Comparison of ENCODE assay signal across 28 cellular contexts in genomic region chr3:8255771-8256170, GRCh38.
"Had no signal": no experiment of that assay in that cellular context is flagged by ENCODE, and none has a peak within 500 bp of the region (broad histone marks: within the 10 kb centered on the region; RNA-seq: fewer than 3 reads in every experiment).

No MANE protein-coding gene starts in this region.

- H3K9me3 ChIP-seq: esophagus muscularis mucosa had no signal

- DNase-seq: activated CD4-positive, alpha-beta memory T cell treated with anti-CD3 and anti-CD28 coated beads, Interleukin-2, amount 10 ng/mL, durations not matched to agents 7 days and 5 days; activated CD4-positive, alpha-beta T cell treated with anti-CD3 and anti-CD28 coated beads for 1 hour; activated CD4-positive, alpha-beta T cell treated with anti-CD3 and anti-CD28 coated beads for 4 hours; activated CD4-positive, alpha-beta T cell treated with anti-CD3 and anti-CD28 coated beads, Interleukin-2, amount 10 ng/mL, durations not matched to agents 7 days and 5 days; activated CD4-positive, alpha-beta T cell treated with anti-CD3 and anti-CD28 coated beads, Interleukin-2, amount 50 U/mL, for 4 hours; activated CD8-positive, alpha-beta memory T cell treated with anti-CD3 and anti-CD28 coated beads, Interleukin-2, amount 50 U/mL, for 48 hours; activated gamma-delta T cell; activated naive CD4-positive, alpha-beta T cell; activated naive CD4-positive, alpha-beta T cell treated with anti-CD3 and anti-CD28 coated beads, Interleukin-2, amount 50 U/mL, for 16 hours; activated T-cell treated with anti-CD3 and anti-CD28 coated beads for 4 hours; activated T-cell treated with anti-CD3 and anti-CD28 coated beads, Interleukin-2, amount 50 U/mL, for 24 hours; activated T-cell treated with anti-CD3 and anti-CD28 coated beads, Interleukin-2, amount 50 U/mL, for 72 hours; amniotic stem cell; anterior cingulate cortex; brain microvascular endothelial cell; effector CD4-positive, alpha-beta T cell; effector memory CD8-positive, alpha-beta T cell; erythroblast; foreskin keratinocyte; gastrocnemius medialis; glutamatergic neuron; heart left ventricle; T-helper 17 cell; T1000 had no signal

- H3K36me3 ChIP-seq: brain microvascular endothelial cell, esophagus muscularis mucosa, gastrocnemius medialis, heart left ventricle had no signal

- FAIRE-seq: astrocyte had no signal

- H3K27ac ChIP-seq: brain microvascular endothelial cell, coronary artery, esophagus muscularis mucosa, foreskin keratinocyte, gastrocnemius medialis, heart left ventricle had no signal

- ATAC-seq: activated T-cell treated with anti-CD3 and anti-CD28 coated beads, Interleukin-2, amount 50 U/mL, for 72 hours; effector memory CD8-positive, alpha-beta T cell; foreskin keratinocyte; gastrocnemius medialis; heart left ventricle; T-helper 17 cell; WTC11 had no signal

- H3K27me3 ChIP-seq: brain microvascular endothelial cell, esophagus muscularis mucosa, foreskin keratinocyte, gastrocnemius medialis, heart left ventricle had no signal

- H3K4me1 ChIP-seq: foreskin keratinocyte had no signal

- H3K4me3 ChIP-seq: coronary artery, esophagus muscularis mucosa, gastrocnemius medialis, heart left ventricle had no signal
